Comparison of ENCODE assay signal across 2 cellular contexts in the genomic region with DNA sequence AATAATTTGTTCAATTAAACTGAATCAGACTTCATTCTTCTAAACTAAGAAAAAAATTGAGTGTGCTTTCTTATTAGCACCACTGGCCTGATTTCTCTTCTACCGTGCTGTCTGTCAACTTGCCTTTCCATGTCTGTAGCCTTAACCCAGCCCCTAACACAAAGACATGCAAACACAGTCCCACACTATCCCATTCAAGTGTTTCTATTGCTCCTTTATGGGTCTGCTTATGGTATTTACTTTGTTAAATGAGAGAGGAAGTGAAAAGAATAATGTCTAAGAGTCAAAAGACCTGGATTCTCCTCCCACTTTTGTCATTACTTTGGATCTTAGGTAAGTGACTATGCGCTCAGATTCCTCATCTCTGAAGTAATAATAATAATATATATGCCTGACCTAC.
TF ChIP-seq lines count a peak whose summit lies in the region.

No MANE protein-coding gene starts in this region.

TF ChIP-seq in GM23338, 12 proteins besides CTCF, POLR2A, EP300 and RAD21 (continues in another document):
- no peak for TF ChIP-seq NANOG (IDR thresholded peaks at IDR 0.05; ENCODE audit: borderline replicate concordance)
- TF ChIP-seq, protein P1, sequence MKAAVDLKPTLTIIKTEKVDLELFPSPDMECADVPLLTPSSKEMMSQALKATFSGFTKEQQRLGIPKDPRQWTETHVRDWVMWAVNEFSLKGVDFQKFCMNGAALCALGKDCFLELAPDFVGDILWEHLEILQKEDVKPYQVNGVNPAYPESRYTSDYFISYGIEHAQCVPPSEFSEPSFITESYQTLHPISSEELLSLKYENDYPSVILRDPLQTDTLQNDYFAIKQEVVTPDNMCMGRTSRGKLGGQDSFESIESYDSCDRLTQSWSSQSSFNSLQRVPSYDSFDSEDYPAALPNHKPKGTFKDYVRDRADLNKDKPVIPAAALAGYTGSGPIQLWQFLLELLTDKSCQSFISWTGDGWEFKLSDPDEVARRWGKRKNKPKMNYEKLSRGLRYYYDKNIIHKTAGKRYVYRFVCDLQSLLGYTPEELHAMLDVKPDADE (IDR thresholded peaks at IDR 0.05): no peak
- no peak for TF ChIP-seq EZH2 (IDR thresholded peaks at IDR 0.05; ENCODE audit: low read depth, unreplicated experiment)
- TF ChIP-seq STAT1 (IDR thresholded peaks at IDR 0.05; ENCODE audit: unreplicated experiment): no peak
- TF ChIP-seq CREB1 (CRISPR knock-in tag; IDR thresholded peaks at IDR 0.05; ENCODE audit: low read depth): no peak
- no peak for TF ChIP-seq ZNF462 (CRISPR knock-in tag; IDR thresholded peaks at IDR 0.05)
- no peak for TF ChIP-seq JUNB (IDR thresholded peaks at IDR 0.05; ENCODE audit: unreplicated experiment)
- no peak for TF ChIP-seq ZNF114 (CRISPR knock-in tag; IDR thresholded peaks at IDR 0.05)
- no peak for TF ChIP-seq ZNF331 (CRISPR knock-in tag; IDR thresholded peaks at IDR 0.05; ENCODE audit: low read depth)
- no peak for TF ChIP-seq REST (IDR thresholded peaks at IDR 0.05; ENCODE audit: unreplicated experiment)

TF ChIP-seq in GM12878, 131 proteins besides CTCF, POLR2A, EP300 and RAD21:
- TF ChIP-seq ATF7 (IDR thresholded peaks at IDR 0.05; ENCODE audit: low read depth): no peak
- no peak for TF ChIP-seq ZNF24 (IDR thresholded peaks at IDR 0.05)
- TF ChIP-seq IKZF1 (conservative IDR thresholded peaks at IDR 0.05): no peak
- TF ChIP-seq EGR1 (IDR thresholded peaks at IDR 0.05; ENCODE audit: borderline replicate concordance in 1 of 2, low read depth in 2 of 2, low read length in 2 of 2): no peak
- no peak for TF ChIP-seq SIN3A (IDR thresholded peaks at IDR 0.05; ENCODE audit: low read depth, low read length)
- TF ChIP-seq BCL11A (IDR thresholded peaks at IDR 0.05; ENCODE audit: low read depth, low read length): no peak
- TF ChIP-seq IKZF2 (IDR thresholded peaks at IDR 0.05): no peak
- no peak for TF ChIP-seq PML (IDR thresholded peaks at IDR 0.05; ENCODE audit: low read length)
- TF ChIP-seq, protein P2, sequence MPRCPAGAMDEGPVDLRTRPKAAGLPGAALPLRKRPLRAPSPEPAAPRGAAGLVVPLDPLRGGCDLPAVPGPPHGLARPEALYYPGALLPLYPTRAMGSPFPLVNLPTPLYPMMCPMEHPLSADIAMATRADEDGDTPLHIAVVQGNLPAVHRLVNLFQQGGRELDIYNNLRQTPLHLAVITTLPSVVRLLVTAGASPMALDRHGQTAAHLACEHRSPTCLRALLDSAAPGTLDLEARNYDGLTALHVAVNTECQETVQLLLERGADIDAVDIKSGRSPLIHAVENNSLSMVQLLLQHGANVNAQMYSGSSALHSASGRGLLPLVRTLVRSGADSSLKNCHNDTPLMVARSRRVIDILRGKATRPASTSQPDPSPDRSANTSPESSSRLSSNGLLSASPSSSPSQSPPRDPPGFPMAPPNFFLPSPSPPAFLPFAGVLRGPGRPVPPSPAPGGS (IDR thresholded peaks at IDR 0.05; ENCODE audit: borderline replicate concordance, insufficient read depth, low read depth, low read length, poor library complexity, severe bottlenecking): no peak
- no peak for TF ChIP-seq MYB (IDR thresholded peaks at IDR 0.05; ENCODE audit: borderline replicate concordance, low read depth, low read length)
TF ChIP-seq in GM12878: peak in this region for 0.
